15 cellular contexts compared by ENCODE assay signal in the genomic region with DNA sequence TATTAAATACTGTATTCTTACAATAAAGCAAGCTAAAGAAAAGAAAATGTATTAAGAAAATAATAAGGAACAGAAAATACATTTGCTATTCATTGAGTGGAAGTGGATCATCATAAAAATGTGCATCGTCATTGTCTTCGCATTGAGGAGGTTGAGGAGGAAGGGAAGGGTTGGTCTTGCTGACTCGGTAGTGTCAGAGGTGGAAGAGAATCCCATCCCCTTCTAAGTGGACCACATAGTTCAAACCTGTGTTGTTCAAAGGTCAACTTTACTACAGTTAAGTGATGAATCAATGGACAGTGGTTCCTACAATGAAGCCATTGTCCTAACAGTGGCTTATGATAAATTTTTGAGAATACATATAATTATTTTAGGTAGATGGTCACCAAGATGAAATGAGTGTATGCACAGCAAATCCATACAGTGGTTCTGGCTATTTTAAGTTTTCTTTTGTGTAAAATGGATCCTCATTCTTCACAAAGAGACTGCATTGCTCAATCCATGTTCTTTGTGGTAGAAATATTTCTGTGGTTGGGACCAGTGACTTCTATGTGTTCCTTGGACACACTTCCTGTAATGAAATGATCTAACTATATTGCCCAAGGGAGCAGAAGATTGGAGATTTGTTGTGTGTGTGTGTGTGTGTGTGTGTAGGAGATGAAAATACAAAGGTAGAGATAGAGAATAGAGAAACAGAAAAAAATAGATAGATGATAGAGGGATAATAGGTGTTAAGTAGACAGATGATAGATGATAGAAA.
DNase-seq lines count a peak whose midpoint lies in the region; ATAC-seq and TF ChIP-seq lines count a peak whose summit lies in the region.
"Had no signal": no experiment of that assay in that cellular context is flagged by ENCODE, and none has a peak within 500 bp of the region (broad histone marks: within the 10 kb centered on the region; RNA-seq: fewer than 3 reads in every experiment).

No MANE protein-coding gene starts in this region.

- CTCF ChIA-PET in activated CD4-positive, alpha-beta T cell treated with anti-CD3 and anti-CD28 coated beads for 36 hours (lab: Charles Lee): interaction anchor here (0.6 kb wide), 1 partner anchor 47 kb away, joined by 3 read pairs; no protein-coding TSS in a partner anchor

- no peak overlapping the region for H3K4me3 Mint-ChIP-seq in activated CD4-positive, alpha-beta T cell treated with anti-CD3 and anti-CD28 coated beads for 36 hours
- H3K4me3 Mint-ChIP-seq in HFFc6: peak overlapping the region; percentile 83
- H3K4me3 Mint-ChIP-seq: naive thymus-derived CD4-positive, alpha-beta T cell; T-helper 2 cell treated with Interferon-gamma antibody and Interleukin-4, amounts not matched to agents 5 μg/mL and 100 μg/mL, for 36 hours had no signal

- peaks cover 33% of the 10 kb centered on the region for H3K4me1 Mint-ChIP-seq in activated CD4-positive, alpha-beta T cell treated with anti-CD3 and anti-CD28 coated beads for 36 hours
- H3K4me1 Mint-ChIP-seq in HFFc6 (ENCODE audit: low read depth): peaks cover 64% of the 10 kb centered on the region

- no peaks in the 10 kb centered on the region for H3K36me3 Mint-ChIP-seq in activated CD4-positive, alpha-beta T cell treated with anti-CD3 and anti-CD28 coated beads for 36 hours (ENCODE audit: low read depth)
- no peaks in the 10 kb centered on the region for H3K36me3 Mint-ChIP-seq in HFFc6 (ENCODE audit: low read depth)
- H3K36me3 Mint-ChIP-seq: naive thymus-derived CD4-positive, alpha-beta T cell had no signal

- no peak for DNase-seq in activated CD4-positive, alpha-beta T cell treated with anti-CD3 and anti-CD28 coated beads for 36 hours
- DNase-seq in activated CD4-positive, alpha-beta T cell treated with anti-CD3 and anti-CD28 coated beads, Interleukin-2, amount 50 U/mL, for 1 hour: no peak
- DNase-seq in HFFc6 (peak; percentile 74), amniotic epithelial cell (ENCODE audit: low read depth) (peak; percentile 81), kidney glomerular epithelial cell (lab: John Stamatoyannopoulos, UW) (peak; percentile 1), D341Med (ENCODE audit: low spot score) (no peak), midbrain (lab: John Stamatoyannopoulos, UW) (no peak)
- DNase-seq: esophagus squamous epithelium; Karpas-422; naive thymus-derived CD4-positive, alpha-beta T cell; NCI-H1436 treated with DMSO at 0.1 percent for 48 hours; stimulated activated CD4-positive, alpha-beta T cell treated with anti-CD3 and anti-CD28 coated beads, Interleukin-4, amount 100 ng/mL, for 4 hours had no signal

- intact Hi-C loops in activated CD4-positive, alpha-beta T cell treated with anti-CD3 and anti-CD28 coated beads for 36 hours (cut with DNase I, micrococcal nuclease): loop anchor here (5.0 to 10.0 kb wide), 4 partner anchors 126 to 534 kb away; no protein-coding TSS in a partner anchor

- no peak for TF ChIP-seq CTCF in HFFc6 (IDR thresholded peaks at IDR 0.05)

- H3K9me3 Mint-ChIP-seq in activated CD4-positive, alpha-beta T cell treated with anti-CD3 and anti-CD28 coated beads for 36 hours (ENCODE audit: low read depth): no peaks in the 10 kb centered on the region
- no peaks in the 10 kb centered on the region; the same call in 1 of the 2 replicates for H3K9me3 Mint-ChIP-seq in HFFc6
- H3K9me3 Mint-ChIP-seq: naive thymus-derived CD4-positive, alpha-beta T cell; T-helper 2 cell treated with Interferon-gamma antibody and Interleukin-4, amounts not matched to agents 5 μg/mL and 100 μg/mL, for 36 hours had no signal

- peak overlapping the region; percentile 86 for H3K27ac Mint-ChIP-seq in activated CD4-positive, alpha-beta T cell treated with anti-CD3 and anti-CD28 coated beads for 36 hours
- H3K27ac Mint-ChIP-seq in HFFc6: peak overlapping the region; percentile 99
- H3K27ac Mint-ChIP-seq: naive thymus-derived CD4-positive, alpha-beta T cell; T-helper 2 cell treated with Interferon-gamma antibody and Interleukin-4, amounts not matched to agents 5 μg/mL and 100 μg/mL, for 36 hours had no signal

- peaks cover 3% of the 10 kb centered on the region for H3K27me3 Mint-ChIP-seq in activated CD4-positive, alpha-beta T cell treated with anti-CD3 and anti-CD28 coated beads for 36 hours
- no peaks in the 10 kb centered on the region for H3K27me3 Mint-ChIP-seq in HFFc6 (ENCODE audit: insufficient read depth)

- ATAC-seq in activated CD4-positive, alpha-beta T cell treated with anti-CD3 and anti-CD28 coated beads for 36 hours: no peak
- no peak for ATAC-seq in HG03039 (IDR thresholded peaks at IDR 0.05; ENCODE audit: unreplicated experiment)
- ATAC-seq: HCT116; naive thymus-derived CD4-positive, alpha-beta T cell had no signal

- POLR2A ChIA-PET in activated CD4-positive, alpha-beta T cell treated with anti-CD3 and anti-CD28 coated beads for 36 hours (lab: Charles Lee): no interaction called here

Comparison
In these comparisons a context has a peak if more than half of its experiments do, and no peak if none do; other contexts are left out.
1. DNase-seq: peak in HFFc6 (single experiment), amniotic epithelial cell (single experiment) and kidney glomerular epithelial cell (single experiment); none in activated CD4-positive, alpha-beta T cell treated with anti-CD3 and anti-CD28 coated beads for 36 hours (single experiment), activated CD4-positive, alpha-beta T cell treated with anti-CD3 and anti-CD28 coated beads, Interleukin-2, amount 50 U/mL, for 1 hour (single experiment), D341Med (single experiment) and midbrain (single experiment).